ENCODE assay signal across 2 cellular contexts in the genomic region with DNA sequence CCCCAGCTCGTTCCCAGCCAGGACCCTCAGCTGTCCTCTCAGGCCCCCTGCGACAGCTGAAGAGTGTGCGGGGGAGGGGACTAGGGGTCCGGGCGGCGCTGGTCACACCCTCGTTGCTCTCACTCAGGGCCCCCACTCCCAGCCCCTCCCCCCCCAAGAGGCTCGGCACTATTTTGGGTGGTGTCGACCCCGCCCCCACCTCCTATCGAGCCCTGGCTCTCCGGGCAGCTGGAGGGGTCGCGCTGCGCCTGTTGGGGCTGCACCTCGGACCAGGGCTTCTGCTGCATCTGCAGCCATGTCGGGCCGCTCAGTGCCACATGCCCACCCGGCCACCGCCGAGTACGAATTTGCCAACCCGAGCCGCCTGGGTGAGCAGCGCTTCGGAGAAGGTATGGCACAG.
TF ChIP-seq lines count a peak whose summit lies in the region.

A gene with protein sequence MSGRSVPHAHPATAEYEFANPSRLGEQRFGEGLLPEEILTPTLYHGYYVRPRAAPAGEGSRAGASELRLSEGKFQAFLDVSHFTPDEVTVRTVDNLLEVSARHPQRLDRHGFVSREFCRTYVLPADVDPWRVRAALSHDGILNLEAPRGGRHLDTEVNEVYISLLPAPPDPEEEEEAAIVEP (plus strand): TSS at position 200 of the 400 bp plus-strand sequence. CDS start 96 bp downstream, at position 296.

TF ChIP-seq in SK-N-SH, 30 proteins besides CTCF, POLR2A, EP300 and RAD21 (continued from another document):
- TF ChIP-seq, protein P1, sequence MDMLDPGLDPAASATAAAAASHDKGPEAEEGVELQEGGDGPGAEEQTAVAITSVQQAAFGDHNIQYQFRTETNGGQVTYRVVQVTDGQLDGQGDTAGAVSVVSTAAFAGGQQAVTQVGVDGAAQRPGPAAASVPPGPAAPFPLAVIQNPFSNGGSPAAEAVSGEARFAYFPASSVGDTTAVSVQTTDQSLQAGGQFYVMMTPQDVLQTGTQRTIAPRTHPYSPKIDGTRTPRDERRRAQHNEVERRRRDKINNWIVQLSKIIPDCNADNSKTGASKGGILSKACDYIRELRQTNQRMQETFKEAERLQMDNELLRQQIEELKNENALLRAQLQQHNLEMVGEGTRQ (IDR thresholded peaks at IDR 0.05; ENCODE audit: borderline replicate concordance, low read depth, low read length): no peak
- no peak for TF ChIP-seq ELF1 (IDR thresholded peaks at IDR 0.05)
- TF ChIP-seq, protein P2, sequence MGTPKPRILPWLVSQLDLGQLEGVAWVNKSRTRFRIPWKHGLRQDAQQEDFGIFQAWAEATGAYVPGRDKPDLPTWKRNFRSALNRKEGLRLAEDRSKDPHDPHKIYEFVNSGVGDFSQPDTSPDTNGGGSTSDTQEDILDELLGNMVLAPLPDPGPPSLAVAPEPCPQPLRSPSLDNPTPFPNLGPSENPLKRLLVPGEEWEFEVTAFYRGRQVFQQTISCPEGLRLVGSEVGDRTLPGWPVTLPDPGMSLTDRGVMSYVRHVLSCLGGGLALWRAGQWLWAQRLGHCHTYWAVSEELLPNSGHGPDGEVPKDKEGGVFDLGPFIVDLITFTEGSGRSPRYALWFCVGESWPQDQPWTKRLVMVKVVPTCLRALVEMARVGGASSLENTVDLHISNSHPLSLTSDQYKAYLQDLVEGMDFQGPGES (IDR thresholded peaks at IDR 0.05; ENCODE audit: low read depth, low read length): no peak

TF ChIP-seq in SK-N-SH treated with all-trans-retinoic acid at 6 μM for 48 hours, 23 proteins besides CTCF, POLR2A, EP300 and RAD21 (continued from another document):
- TF ChIP-seq ARNTL (CRISPR knock-in tag; IDR thresholded peaks at IDR 0.05; ENCODE audit: borderline replicate concordance, low read depth): no peak
- no peak for TF ChIP-seq OSR1 (CRISPR knock-in tag; IDR thresholded peaks at IDR 0.05)
- TF ChIP-seq PPARA (CRISPR knock-in tag; IDR thresholded peaks at IDR 0.05; ENCODE audit: borderline replicate concordance): no peak
